In genomic region chr1:17653728-17654351, GRCh38 we compare ENCODE assay signal across 8 cellular contexts.
DNase-seq lines count a peak whose midpoint lies in the region; ATAC-seq, FAIRE-seq and TF ChIP-seq lines count a peak whose summit lies in the region.

No MANE protein-coding gene starts in this region.

- H3K36me3 ChIP-seq in heart right ventricle, result peaks cover 0 to 99% (median 41%) of the 10 kb centered on the region in 9 donors
- peaks cover 0 to 5% of the 10 kb centered on the region in 2 donors for H3K36me3 ChIP-seq in small intestine (ENCODE audit: control insufficient read depth in 2 of 2, insufficient read depth in 2 of 2, low read length in 2 of 2)

- 56% methylated on average over 9 of the region's 9 CpGs for WGBS in heart right ventricle, 2 donors
- WGBS in small intestine, 3 donors, result 69 to 77% (median 73%) methylated on average over 9 of the region's 9 CpGs

- H3K4me1 Mint-ChIP-seq in activated T-cell treated with anti-CD3 and anti-CD28 coated beads, Interleukin-2, amount 50 U/mL, for 72 hours (ENCODE audit: low read depth), result no peaks in the 10 kb centered on the region

- CTCF ChIA-PET in GM10248 (lab: Yijun Ruan, JAX), result interaction anchor here (1.2 to 2.5 kb wide), 4 partner anchors 8 to 928 kb away, joined by 3 to 10 read pairs (median 7); no protein-coding TSS in a partner anchor

- no peaks in the 10 kb centered on the region for H3K9me3 Mint-ChIP-seq in activated T-cell treated with anti-CD3 and anti-CD28 coated beads, Interleukin-2, amount 50 U/mL, for 72 hours

- no peak overlapping the region for H3K27ac Mint-ChIP-seq in activated T-cell treated with anti-CD3 and anti-CD28 coated beads, Interleukin-2, amount 50 U/mL, for 72 hours

- no peaks in the 10 kb centered on the region for H3K27me3 Mint-ChIP-seq in activated T-cell treated with anti-CD3 and anti-CD28 coated beads, Interleukin-2, amount 50 U/mL, for 72 hours (ENCODE audit: low read depth)

- peak; percentile 75 for TF ChIP-seq CTCF in GM10248 (IDR thresholded peaks at IDR 0.05; ENCODE audit: control extremely low read depth, extremely low read depth, low read depth, missing control alignments)
- TF ChIP-seq CTCF in heart right ventricle (IDR thresholded peaks at IDR 0.05), result peak; percentile 9 to 73 (median 66)

- no peak for FAIRE-seq in small intestine (lab: Jason Lieb, UNC)

- DNase-seq in A172 (ENCODE audit: low spot score) (peak; percentile 31), GM10248 (ENCODE audit: extremely low spot score) (peak; percentile 56), NCI-H2196 (lab: John Stamatoyannopoulos, UW; ENCODE audit: unreplicated experiment) (peak; percentile 75), heart right ventricle (peak; percentile 20 to 43), small intestine (peak; percentile 14), amniotic stem cell (lab: John Stamatoyannopoulos, UW) (no peak), KG1 (lab: John Stamatoyannopoulos, UW) (no peak)
- peak; percentile 25 to 31 for DNase-seq in activated T-cell treated with anti-CD3 and anti-CD28 coated beads, Interleukin-2, amount 50 U/mL, for 72 hours

- peak in 1 of 2 donors; percentile 25 for ATAC-seq in activated T-cell treated with anti-CD3 and anti-CD28 coated beads, Interleukin-2, amount 50 U/mL, for 72 hours (replicated peaks in 1 of 2)
- peak; percentile 21 to 53 (median 47) for ATAC-seq in heart right ventricle

- H3K27ac ChIP-seq in heart right ventricle, result peak overlapping the region in 7 of 10 donors; percentile 19 to 42 (median 35)
- no peak overlapping the region for H3K27ac ChIP-seq in small intestine (ENCODE audit: low read depth in 1 of 2, low read length in 1 of 2)

- H3K9me3 ChIP-seq in heart right ventricle (no peaks in the 10 kb centered on the region), small intestine (ENCODE audit: control insufficient read depth, low read depth) (no peaks in the 10 kb centered on the region)

- H3K4me1 ChIP-seq in heart right ventricle (peaks cover 0 to 16% (median 10%) of the 10 kb centered on the region in 9 donors), small intestine (ENCODE audit: control insufficient read depth in 2 of 2, insufficient read depth in 1 of 2, low read depth in 1 of 2, low read length in 1 of 2) (no peaks in the 10 kb centered on the region)

- intact Hi-C loops in heart right ventricle (cut with DNase I), result loop anchor here in 3 of 10 donors (5.0 to 10.0 kb wide), 3 partner anchors 173 to 931 kb away; no protein-coding TSS in a partner anchor

- no peaks in the 10 kb centered on the region for H3K36me3 Mint-ChIP-seq in activated T-cell treated with anti-CD3 and anti-CD28 coated beads, Interleukin-2, amount 50 U/mL, for 72 hours (ENCODE audit: insufficient read depth in 2 of 2)

- H3K4me3 ChIP-seq in heart right ventricle (no peak overlapping the region), small intestine (ENCODE audit: low read depth in 1 of 2, low read length in 2 of 2) (no peak overlapping the region)

- POLR2A ChIA-PET in GM10248 (lab: Yijun Ruan, JAX), result no interaction called here

- H3K27me3 ChIP-seq in heart right ventricle, result no peaks in the 10 kb centered on the region
- no peaks in the 10 kb centered on the region for H3K27me3 ChIP-seq in small intestine (ENCODE audit: control insufficient read depth in 2 of 2, insufficient read depth in 2 of 2, low read length in 2 of 2)

- H3K4me3 Mint-ChIP-seq in activated T-cell treated with anti-CD3 and anti-CD28 coated beads, Interleukin-2, amount 50 U/mL, for 72 hours, result no peak overlapping the region

Comparison
In these comparisons a context has a peak if more than half of its experiments do, and no peak if none do; other contexts are left out.
1. DNase-seq: peak in A172 (single experiment), GM10248 (single experiment), NCI-H2196 (single experiment), activated T-cell treated with anti-CD3 and anti-CD28 coated beads, Interleukin-2, amount 50 U/mL, for 72 hours (2 of 2), heart right ventricle (2 of 2) and small intestine (single experiment); none in amniotic stem cell (single experiment) and KG1 (single experiment).
2. H3K27ac ChIP-seq: peak in heart right ventricle (7 of 10); none in small intestine (0 of 2).